15 cellular contexts compared by ENCODE assay signal in genomic region chr13:51246411-51247298, GRCh38. TPM values are rescaled to one million over a fixed set of nuclear protein-coding genes. Genes with fewer than 3 reads are reported as not detected.
DNase-seq lines count a peak whose midpoint lies in the region; ATAC-seq and TF ChIP-seq lines count a peak whose summit lies in the region.
"Had no signal": no experiment of that assay in that cellular context is flagged by ENCODE, and none has a peak within 500 bp of the region (broad histone marks: within the 10 kb centered on the region; RNA-seq: fewer than 3 reads in every experiment).

No MANE protein-coding gene starts in this region.

- 24 to 33% methylated on average over 9 to 15 of the region's 17 CpGs for WGBS in thyroid gland, 2 donors

- H3K9me3 ChIP-seq in thyroid gland: no peaks in the 10 kb centered on the region
- H3K9me3 ChIP-seq: A549, tibial artery had no signal

- intact Hi-C loops in thyroid gland (cut with DNase I): no loop called here

- H3K27ac ChIP-seq in cingulate gyrus (ENCODE audit: low read depth, low read length) (peak overlapping the region; percentile 99), thyroid gland (peak overlapping the region; percentile 76 to 85 (median 85))
- H3K27ac ChIP-seq: A549, tibial artery had no signal

- H3K4me3 ChIP-seq in thyroid gland (replicated peaks in 1 of 3): no peak overlapping the region
- H3K4me3 ChIP-seq: A549, tibial artery had no signal

- TF ChIP-seq POLR2A in thyroid gland (IDR thresholded peaks at IDR 0.05): peak in 1 of 2 donors; percentile 30

- H3K36me3 ChIP-seq in thyroid gland: no peaks in the 10 kb centered on the region

- DNase-seq in NCI-H2107 treated with DMSO at 0.1 percent for 48 hours (lab: John Stamatoyannopoulos, UW; ENCODE audit: unreplicated experiment): peak; percentile 45
- no peak for DNase-seq in NCI-H2107 (lab: John Stamatoyannopoulos, UW)
- peak; percentile 86 for DNase-seq in left kidney (ENCODE audit: low read depth, low spot score)
- peak; percentile 96 for DNase-seq in thyroid gland
- no peak for DNase-seq in OCI-M2 (lab: John Stamatoyannopoulos, UW; ENCODE audit: unreplicated experiment)
- DNase-seq: activated CD8-positive, alpha-beta memory T cell treated with anti-CD3 and anti-CD28 coated beads, Interleukin-2, amount 10 ng/mL, durations not matched to agents 7 days and 5 days; dermis blood vessel endothelial cell; foreskin melanocyte; mesendoderm; MM.1S; tibial artery had no signal

- H3K27me3 ChIP-seq in thyroid gland: no peaks in the 10 kb centered on the region
- H3K27me3 ChIP-seq: tibial artery had no signal

- peaks cover 29 to 47% of the 10 kb centered on the region in 2 donors for H3K4me1 ChIP-seq in thyroid gland
- H3K4me1 ChIP-seq: A549 had no signal

- TF ChIP-seq CTCF in thyroid gland (IDR thresholded peaks at IDR 0.05): no peak

- ATAC-seq in HG02623 (IDR thresholded peaks at IDR 0.05; ENCODE audit: unreplicated experiment): no peak
- ATAC-seq in HG02981 (IDR thresholded peaks at IDR 0.05; ENCODE audit: unreplicated experiment): no peak
- ATAC-seq: A549; activated CD8-positive, alpha-beta memory T cell treated with anti-CD3 and anti-CD28 coated beads, Interleukin-2, amount 10 ng/mL, durations not matched to agents 7 days and 5 days had no signal

RNA-seq across cellular contexts. Expression of gene FAM124A, which starts 24.5 kb away (rescaled TPM):
- total RNA-seq in thyroid gland: 10 to 100 TPM in 1 of 4 donors, 1 to 10 TPM in 3; 9.1 to 11.4 (median 9.4) TPM

Comparison
In these comparisons a context has a peak if more than half of its experiments do, and no peak if none do; other contexts are left out.
1. DNase-seq: peak in NCI-H2107 treated with DMSO at 0.1 percent for 48 hours (single experiment), left kidney (single experiment) and thyroid gland (2 of 2); none in NCI-H2107 (single experiment) and OCI-M2 (single experiment).